Comparison of ENCODE assay signal across 1 cellular context in the genomic region with DNA sequence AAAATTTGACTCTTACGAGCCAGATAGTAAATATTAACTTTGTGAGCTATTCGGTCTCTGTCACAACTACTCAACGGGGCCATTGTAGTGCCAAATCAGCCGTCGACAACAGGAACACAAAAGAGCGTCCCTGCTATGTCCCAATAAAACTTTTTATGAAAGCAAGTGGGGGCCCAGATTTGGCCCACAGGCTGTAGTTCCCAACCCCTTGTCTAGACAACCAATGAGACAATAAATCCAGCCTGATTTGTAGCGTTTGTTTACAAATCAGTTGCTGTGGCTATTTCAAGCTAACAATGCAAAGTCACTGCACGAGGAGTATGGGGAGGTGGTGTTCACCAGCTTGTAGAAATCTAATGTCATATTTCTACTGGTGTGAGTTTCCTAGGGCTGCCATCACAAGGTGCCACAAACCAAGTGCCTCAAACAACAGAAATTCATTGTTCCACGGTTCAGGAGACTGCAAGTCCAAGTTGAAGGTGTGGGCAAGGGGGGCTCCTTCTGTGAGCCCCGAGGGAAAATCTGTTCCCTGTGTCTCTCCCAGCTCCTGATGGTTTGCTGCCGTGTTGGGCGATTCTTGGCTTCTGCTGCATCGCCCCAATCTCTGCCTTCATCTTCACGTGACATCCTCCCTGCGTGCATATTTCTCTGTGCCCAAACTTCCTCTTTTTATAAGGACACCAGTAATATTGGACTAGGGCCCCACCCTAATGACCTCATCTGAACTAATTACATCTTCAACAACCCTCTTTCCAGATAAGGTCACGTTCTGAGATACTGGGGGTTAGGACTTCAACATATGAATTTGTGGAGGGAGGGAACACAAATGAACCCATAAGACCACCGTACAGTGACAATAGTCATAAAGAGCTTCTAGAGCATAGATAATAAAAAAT.
TF ChIP-seq lines count a peak whose summit lies in the region.

No MANE protein-coding gene starts in this region.

TF ChIP-seq in K562, 482 proteins besides CTCF, POLR2A, EP300 and RAD21 (continued from another document and continues in another):
- TF ChIP-seq, protein P1, sequence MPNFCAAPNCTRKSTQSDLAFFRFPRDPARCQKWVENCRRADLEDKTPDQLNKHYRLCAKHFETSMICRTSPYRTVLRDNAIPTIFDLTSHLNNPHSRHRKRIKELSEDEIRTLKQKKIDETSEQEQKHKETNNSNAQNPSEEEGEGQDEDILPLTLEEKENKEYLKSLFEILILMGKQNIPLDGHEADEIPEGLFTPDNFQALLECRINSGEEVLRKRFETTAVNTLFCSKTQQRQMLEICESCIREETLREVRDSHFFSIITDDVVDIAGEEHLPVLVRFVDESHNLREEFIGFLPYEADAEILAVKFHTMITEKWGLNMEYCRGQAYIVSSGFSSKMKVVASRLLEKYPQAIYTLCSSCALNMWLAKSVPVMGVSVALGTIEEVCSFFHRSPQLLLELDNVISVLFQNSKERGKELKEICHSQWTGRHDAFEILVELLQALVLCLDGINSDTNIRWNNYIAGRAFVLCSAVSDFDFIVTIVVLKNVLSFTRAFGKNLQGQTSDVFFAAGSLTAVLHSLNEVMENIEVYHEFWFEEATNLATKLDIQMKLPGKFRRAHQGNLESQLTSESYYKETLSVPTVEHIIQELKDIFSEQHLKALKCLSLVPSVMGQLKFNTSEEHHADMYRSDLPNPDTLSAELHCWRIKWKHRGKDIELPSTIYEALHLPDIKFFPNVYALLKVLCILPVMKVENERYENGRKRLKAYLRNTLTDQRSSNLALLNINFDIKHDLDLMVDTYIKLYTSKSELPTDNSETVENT (CRISPR knock-in tag; IDR thresholded peaks at IDR 0.05) = no peak
- TF ChIP-seq ZNF143 (CRISPR knock-in tag; IDR thresholded peaks at IDR 0.05) (no peak), LCOR (CRISPR knock-in tag; IDR thresholded peaks at IDR 0.05) (0 out of 2 replicates have a peak, but pooled peaks have one; percentile 62), NFE2 (IDR thresholded peaks at IDR 0.05; ENCODE audit: low read depth) (no peak), HDAC1 (IDR thresholded peaks at IDR 0.05) (no peak), ZSCAN32 (CRISPR knock-in tag; IDR thresholded peaks at IDR 0.05) (no peak), KHSRP (IDR thresholded peaks at IDR 0.05) (no peak), ETV1 (tag; conservative IDR thresholded peaks at IDR 0.05; ENCODE audit: low read depth) (peak; percentile 86), DDX20 (tag; IDR thresholded peaks at IDR 0.05; ENCODE audit: low read depth) (no peak), ZNF224 (CRISPR knock-in tag; IDR thresholded peaks at IDR 0.05) (no peak), STAT5B (CRISPR knock-in tag; IDR thresholded peaks at IDR 0.05) (no peak), MTA1 (IDR thresholded peaks at IDR 0.05; ENCODE audit: borderline replicate concordance) (peak; percentile 90; the same call in 1 of the 2 replicates), NFE2L1 (tag; IDR thresholded peaks at IDR 0.05; ENCODE audit: borderline replicate concordance, low read depth) (no peak), ZNF124 (CRISPR knock-in tag; IDR thresholded peaks at IDR 0.05) (no peak), ZNF175 (CRISPR knock-in tag; IDR thresholded peaks at IDR 0.05; ENCODE audit: low read depth) (no peak), GATA2 (CRISPR knock-in tag; IDR thresholded peaks at IDR 0.05) (peak; percentile 82), ZNF41 (CRISPR knock-in tag; conservative IDR thresholded peaks at IDR 0.05) (no peak), THRAP3 (IDR thresholded peaks at IDR 0.05; ENCODE audit: borderline replicate concordance) (no peak), SAFB2 (IDR thresholded peaks at IDR 0.05; ENCODE audit: borderline replicate concordance, low read depth, low read length, severe bottlenecking) (no peak), HMG20A (CRISPR knock-in tag; conservative IDR thresholded peaks at IDR 0.05) (no peak), SMARCB1 (IDR thresholded peaks at IDR 0.05; ENCODE audit: insufficient read length, low read depth) (no peak), ZFPM2 (CRISPR knock-in tag; IDR thresholded peaks at IDR 0.05) (no peak), ZKSCAN3 (CRISPR knock-in tag; IDR thresholded peaks at IDR 0.05) (no peak), KLF1 (tag; IDR thresholded peaks at IDR 0.05) (peak; percentile 84; the same call in 1 of the 2 replicates), EZH2 (IDR thresholded peaks at IDR 0.05; ENCODE audit: borderline replicate concordance, low read depth, low read length) (no peak), KLF10 (CRISPR knock-in tag; IDR thresholded peaks at IDR 0.05) (no peak), PURB (CRISPR knock-in tag; IDR thresholded peaks at IDR 0.05; ENCODE audit: low read depth) (no peak), ZNF589 (CRISPR knock-in tag; IDR thresholded peaks at IDR 0.05; ENCODE audit: low read depth) (0 out of 2 replicates have a peak, but pooled peaks have one; percentile 23), ZFP30 (CRISPR knock-in tag; IDR thresholded peaks at IDR 0.05; ENCODE audit: borderline replicate concordance) (no peak), HNRNPH1 (optimal IDR thresholded peaks at IDR 0.05; ENCODE audit: low read depth, low read length) (no peak), TCFL5 (CRISPR knock-in tag; conservative IDR thresholded peaks at IDR 0.05) (no peak), SMAD2 (IDR thresholded peaks at IDR 0.05; ENCODE audit: low read depth, low read length) (no peak), MEIS2 (IDR thresholded peaks at IDR 0.05; ENCODE audit: partially characterized antibody) (no peak), SLC30A9 (CRISPR knock-in tag; IDR thresholded peaks at IDR 0.05) (no peak), BMI1 (IDR thresholded peaks at IDR 0.05; ENCODE audit: low read length) (no peak), CBX5 (IDR thresholded peaks at IDR 0.05; ENCODE audit: borderline replicate concordance, low read depth) (no peak), ZNF408 (CRISPR knock-in tag; IDR thresholded peaks at IDR 0.05; ENCODE audit: low read depth) (no peak), ZNF57 (CRISPR knock-in tag; IDR thresholded peaks at IDR 0.05) (no peak), TBL1XR1 (IDR thresholded peaks at IDR 0.05; ENCODE audit: low read length in 2 of 2) (peak in 1 of 2 experiments; percentile 35; a peak in 1 of 4 replicates), ZNF780A (CRISPR knock-in tag; IDR thresholded peaks at IDR 0.05) (no peak), ZNF324 (CRISPR knock-in tag; IDR thresholded peaks at IDR 0.05) (no peak)
- TF ChIP-seq, protein P2, sequence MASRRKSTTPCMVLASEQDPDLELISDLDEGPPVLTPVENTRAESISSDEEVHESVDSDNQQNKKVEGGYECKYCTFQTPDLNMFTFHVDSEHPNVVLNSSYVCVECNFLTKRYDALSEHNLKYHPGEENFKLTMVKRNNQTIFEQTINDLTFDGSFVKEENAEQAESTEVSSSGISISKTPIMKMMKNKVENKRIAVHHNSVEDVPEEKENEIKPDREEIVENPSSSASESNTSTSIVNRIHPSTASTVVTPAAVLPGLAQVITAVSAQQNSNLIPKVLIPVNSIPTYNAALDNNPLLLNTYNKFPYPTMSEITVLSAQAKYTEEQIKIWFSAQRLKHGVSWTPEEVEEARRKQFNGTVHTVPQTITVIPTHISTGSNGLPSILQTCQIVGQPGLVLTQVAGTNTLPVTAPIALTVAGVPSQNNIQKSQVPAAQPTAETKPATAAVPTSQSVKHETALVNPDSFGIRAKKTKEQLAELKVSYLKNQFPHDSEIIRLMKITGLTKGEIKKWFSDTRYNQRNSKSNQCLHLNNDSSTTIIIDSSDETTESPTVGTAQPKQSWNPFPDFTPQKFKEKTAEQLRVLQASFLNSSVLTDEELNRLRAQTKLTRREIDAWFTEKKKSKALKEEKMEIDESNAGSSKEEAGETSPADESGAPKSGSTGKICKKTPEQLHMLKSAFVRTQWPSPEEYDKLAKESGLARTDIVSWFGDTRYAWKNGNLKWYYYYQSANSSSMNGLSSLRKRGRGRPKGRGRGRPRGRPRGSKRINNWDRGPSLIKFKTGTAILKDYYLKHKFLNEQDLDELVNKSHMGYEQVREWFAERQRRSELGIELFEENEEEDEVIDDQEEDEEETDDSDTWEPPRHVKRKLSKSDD (conservative IDR thresholded peaks at IDR 0.05; ENCODE audit: low read length) = no peak
- TF ChIP-seq, protein P3, sequence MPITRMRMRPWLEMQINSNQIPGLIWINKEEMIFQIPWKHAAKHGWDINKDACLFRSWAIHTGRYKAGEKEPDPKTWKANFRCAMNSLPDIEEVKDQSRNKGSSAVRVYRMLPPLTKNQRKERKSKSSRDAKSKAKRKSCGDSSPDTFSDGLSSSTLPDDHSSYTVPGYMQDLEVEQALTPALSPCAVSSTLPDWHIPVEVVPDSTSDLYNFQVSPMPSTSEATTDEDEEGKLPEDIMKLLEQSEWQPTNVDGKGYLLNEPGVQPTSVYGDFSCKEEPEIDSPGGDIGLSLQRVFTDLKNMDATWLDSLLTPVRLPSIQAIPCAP (CRISPR knock-in tag; IDR thresholded peaks at IDR 0.05; ENCODE audit: borderline replicate concordance) = no peak
- TF ChIP-seq, protein P4, sequence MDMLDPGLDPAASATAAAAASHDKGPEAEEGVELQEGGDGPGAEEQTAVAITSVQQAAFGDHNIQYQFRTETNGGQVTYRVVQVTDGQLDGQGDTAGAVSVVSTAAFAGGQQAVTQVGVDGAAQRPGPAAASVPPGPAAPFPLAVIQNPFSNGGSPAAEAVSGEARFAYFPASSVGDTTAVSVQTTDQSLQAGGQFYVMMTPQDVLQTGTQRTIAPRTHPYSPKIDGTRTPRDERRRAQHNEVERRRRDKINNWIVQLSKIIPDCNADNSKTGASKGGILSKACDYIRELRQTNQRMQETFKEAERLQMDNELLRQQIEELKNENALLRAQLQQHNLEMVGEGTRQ (CRISPR knock-in tag; IDR thresholded peaks at IDR 0.05) = peak; percentile 88
- TF ChIP-seq, protein P5, sequence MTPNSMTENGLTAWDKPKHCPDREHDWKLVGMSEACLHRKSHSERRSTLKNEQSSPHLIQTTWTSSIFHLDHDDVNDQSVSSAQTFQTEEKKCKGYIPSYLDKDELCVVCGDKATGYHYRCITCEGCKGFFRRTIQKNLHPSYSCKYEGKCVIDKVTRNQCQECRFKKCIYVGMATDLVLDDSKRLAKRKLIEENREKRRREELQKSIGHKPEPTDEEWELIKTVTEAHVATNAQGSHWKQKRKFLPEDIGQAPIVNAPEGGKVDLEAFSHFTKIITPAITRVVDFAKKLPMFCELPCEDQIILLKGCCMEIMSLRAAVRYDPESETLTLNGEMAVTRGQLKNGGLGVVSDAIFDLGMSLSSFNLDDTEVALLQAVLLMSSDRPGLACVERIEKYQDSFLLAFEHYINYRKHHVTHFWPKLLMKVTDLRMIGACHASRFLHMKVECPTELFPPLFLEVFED (CRISPR knock-in tag; conservative IDR thresholded peaks at IDR 0.05) = no peak
- TF ChIP-seq, protein P6, sequence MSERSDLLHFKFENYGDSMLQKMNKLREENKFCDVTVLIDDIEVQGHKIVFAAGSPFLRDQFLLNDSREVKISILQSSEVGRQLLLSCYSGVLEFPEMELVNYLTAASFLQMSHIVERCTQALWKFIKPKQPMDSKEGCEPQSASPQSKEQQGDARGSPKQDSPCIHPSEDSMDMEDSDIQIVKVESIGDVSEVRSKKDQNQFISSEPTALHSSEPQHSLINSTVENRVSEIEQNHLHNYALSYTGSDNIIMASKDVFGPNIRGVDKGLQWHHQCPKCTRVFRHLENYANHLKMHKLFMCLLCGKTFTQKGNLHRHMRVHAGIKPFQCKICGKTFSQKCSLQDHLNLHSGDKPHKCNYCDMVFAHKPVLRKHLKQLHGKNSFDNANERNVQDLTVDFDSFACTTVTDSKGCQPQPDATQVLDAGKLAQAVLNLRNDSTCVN (CRISPR knock-in tag; IDR thresholded peaks at IDR 0.05) = no peak
- TF ChIP-seq, protein P7, sequence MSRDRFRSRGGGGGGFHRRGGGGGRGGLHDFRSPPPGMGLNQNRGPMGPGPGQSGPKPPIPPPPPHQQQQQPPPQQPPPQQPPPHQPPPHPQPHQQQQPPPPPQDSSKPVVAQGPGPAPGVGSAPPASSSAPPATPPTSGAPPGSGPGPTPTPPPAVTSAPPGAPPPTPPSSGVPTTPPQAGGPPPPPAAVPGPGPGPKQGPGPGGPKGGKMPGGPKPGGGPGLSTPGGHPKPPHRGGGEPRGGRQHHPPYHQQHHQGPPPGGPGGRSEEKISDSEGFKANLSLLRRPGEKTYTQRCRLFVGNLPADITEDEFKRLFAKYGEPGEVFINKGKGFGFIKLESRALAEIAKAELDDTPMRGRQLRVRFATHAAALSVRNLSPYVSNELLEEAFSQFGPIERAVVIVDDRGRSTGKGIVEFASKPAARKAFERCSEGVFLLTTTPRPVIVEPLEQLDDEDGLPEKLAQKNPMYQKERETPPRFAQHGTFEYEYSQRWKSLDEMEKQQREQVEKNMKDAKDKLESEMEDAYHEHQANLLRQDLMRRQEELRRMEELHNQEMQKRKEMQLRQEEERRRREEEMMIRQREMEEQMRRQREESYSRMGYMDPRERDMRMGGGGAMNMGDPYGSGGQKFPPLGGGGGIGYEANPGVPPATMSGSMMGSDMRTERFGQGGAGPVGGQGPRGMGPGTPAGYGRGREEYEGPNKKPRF (IDR thresholded peaks at IDR 0.05; ENCODE audit: low read depth, low read length) = no peak
- TF ChIP-seq, protein P8, sequence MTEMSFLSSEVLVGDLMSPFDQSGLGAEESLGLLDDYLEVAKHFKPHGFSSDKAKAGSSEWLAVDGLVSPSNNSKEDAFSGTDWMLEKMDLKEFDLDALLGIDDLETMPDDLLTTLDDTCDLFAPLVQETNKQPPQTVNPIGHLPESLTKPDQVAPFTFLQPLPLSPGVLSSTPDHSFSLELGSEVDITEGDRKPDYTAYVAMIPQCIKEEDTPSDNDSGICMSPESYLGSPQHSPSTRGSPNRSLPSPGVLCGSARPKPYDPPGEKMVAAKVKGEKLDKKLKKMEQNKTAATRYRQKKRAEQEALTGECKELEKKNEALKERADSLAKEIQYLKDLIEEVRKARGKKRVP (CRISPR knock-in tag; IDR thresholded peaks at IDR 0.05) = no peak
- TF ChIP-seq, protein P9, sequence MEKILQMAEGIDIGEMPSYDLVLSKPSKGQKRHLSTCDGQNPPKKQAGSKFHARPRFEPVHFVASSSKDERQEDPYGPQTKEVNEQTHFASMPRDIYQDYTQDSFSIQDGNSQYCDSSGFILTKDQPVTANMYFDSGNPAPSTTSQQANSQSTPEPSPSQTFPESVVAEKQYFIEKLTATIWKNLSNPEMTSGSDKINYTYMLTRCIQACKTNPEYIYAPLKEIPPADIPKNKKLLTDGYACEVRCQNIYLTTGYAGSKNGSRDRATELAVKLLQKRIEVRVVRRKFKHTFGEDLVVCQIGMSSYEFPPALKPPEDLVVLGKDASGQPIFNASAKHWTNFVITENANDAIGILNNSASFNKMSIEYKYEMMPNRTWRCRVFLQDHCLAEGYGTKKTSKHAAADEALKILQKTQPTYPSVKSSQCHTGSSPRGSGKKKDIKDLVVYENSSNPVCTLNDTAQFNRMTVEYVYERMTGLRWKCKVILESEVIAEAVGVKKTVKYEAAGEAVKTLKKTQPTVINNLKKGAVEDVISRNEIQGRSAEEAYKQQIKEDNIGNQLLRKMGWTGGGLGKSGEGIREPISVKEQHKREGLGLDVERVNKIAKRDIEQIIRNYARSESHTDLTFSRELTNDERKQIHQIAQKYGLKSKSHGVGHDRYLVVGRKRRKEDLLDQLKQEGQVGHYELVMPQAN (IDR thresholded peaks at IDR 0.05; ENCODE audit: borderline replicate concordance) = no peak
